In genomic region chr20:63520594-63520938, GRCh38 we compare ENCODE assay signal across 8 cellular contexts. TPM values are rescaled to one million over a fixed set of nuclear protein-coding genes. Genes with fewer than 3 reads are reported as not detected.
DNase-seq lines count a peak whose midpoint lies in the region; ATAC-seq and TF ChIP-seq lines count a peak whose summit lies in the region.

A gene with protein sequence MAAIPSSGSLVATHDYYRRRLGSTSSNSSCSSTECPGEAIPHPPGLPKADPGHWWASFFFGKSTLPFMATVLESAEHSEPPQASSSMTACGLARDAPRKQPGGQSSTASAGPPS (plus strand): TSS chr20:63520765. CDS start chr20:63521309, 544 bp downstream.

- peaks cover 34% of the 10 kb centered on the region for H3K4me1 Mint-ChIP-seq in activated B cell treated with CpG ODN at 0.5 μM for 24 hours

- peak within 1 kb of the TSS; percentile 78 to 97 (median 88) for H3K4me3 ChIP-seq in spleen

- H3K4me1 ChIP-seq in spleen: peaks cover 14 to 44% (median 33%) of the 10 kb centered on the region in 6 donors

- H3K36me3 Mint-ChIP-seq in activated B cell treated with CpG ODN at 0.5 μM for 24 hours (ENCODE audit: low read depth): peaks cover 22% of the 10 kb centered on the region

- no peaks in the 10 kb centered on the region for H3K9me3 Mint-ChIP-seq in activated B cell treated with CpG ODN at 0.5 μM for 24 hours

- peaks cover 0 to 23% (median 0%) of the 10 kb centered on the region in 7 donors for H3K27me3 ChIP-seq in spleen (replicated peaks in 1 of 7)

- H3K27ac Mint-ChIP-seq in activated B cell treated with CpG ODN at 0.5 μM for 24 hours: peak within 1 kb of the TSS; percentile 61

- DNase-seq in DMS53 (lab: John Stamatoyannopoulos, UW) (peak; percentile 79), DMS53 treated with DMSO at 0.1 percent for 48 hours (lab: John Stamatoyannopoulos, UW; ENCODE audit: unreplicated experiment) (no peak), NCI-H1930 (lab: John Stamatoyannopoulos, UW) (peak; percentile 71 to 89), activated B cell treated with CpG ODN at 0.5 μM for 24 hours (peak; percentile 84), caudate nucleus (lab: John Stamatoyannopoulos, UW) (peak in 57 of 61 donors; percentile 38 to 94 (median 71)), islet precursor cell (peak; percentile 86), spleen (peak; percentile 96)

- TF ChIP-seq POLR2A in spleen (IDR thresholded peaks at IDR 0.05): peak; percentile 25 to 78 (median 63)

- peaks cover 0 to 25% (median 8%) of the 10 kb centered on the region in 6 donors for H3K36me3 ChIP-seq in spleen

- POLR2A ChIA-PET in activated B cell treated with CpG ODN at 0.5 μM for 24 hours (lab: Charles Lee): interaction anchor here (0.5 to 7.1 kb wide), 43 partner anchors 12 to 735 kb away, joined by 3 to 179 read pairs (median 5); partner anchors contain the start of genes ARFGAP1, ARFRP1, FNDC11 and GMEB2

- intact Hi-C loops in activated B cell treated with CpG ODN at 0.5 μM for 24 hours (cut with micrococcal nuclease): loop anchor here (1.0 to 5.0 kb wide), 9 partner anchors 17 to 542 kb away; partner anchors contain the start of genes PTK6, RTEL1, SAMD10 and TCEA2
- intact Hi-C loops in spleen (cut with DNase I; ENCODE audit: low total_unique reads): no loop called here

- TF ChIP-seq CTCF in activated B cell treated with CpG ODN at 0.5 μM for 24 hours (IDR thresholded peaks at IDR 0.05) (no peak), spleen (IDR thresholded peaks at IDR 0.05 in 8 of 11, conservative IDR thresholded peaks at IDR 0.05 in 3 of 11) (peak in 1 of 11 experiments; percentile 1)

- peak within 1 kb of the TSS; percentile 81 for H3K4me3 Mint-ChIP-seq in activated B cell treated with CpG ODN at 0.5 μM for 24 hours

- WGBS in spleen, 5 donors: 0 to 1% (median 1%) methylated on average over 13 to 54 of the region's 54 CpGs; no CpG with 5 or more reads in 1 of the 5 donors

- H3K27ac ChIP-seq in caudate nucleus (ENCODE audit: low read depth, low read length) (peak within 1 kb of the TSS; percentile 94), spleen (peak within 1 kb of the TSS; percentile 81 to 96 (median 94))

- CTCF ChIA-PET in activated B cell treated with CpG ODN at 0.5 μM for 24 hours (lab: Charles Lee): interaction anchor here (0.9 to 1.5 kb wide), 3 partner anchors 19 to 343 kb away, joined by 3 to 4 read pairs (median 3); no protein-coding TSS in a partner anchor

- no peaks in the 10 kb centered on the region for H3K27me3 Mint-ChIP-seq in activated B cell treated with CpG ODN at 0.5 μM for 24 hours

- H3K9me3 ChIP-seq in spleen: peaks cover 0 to 12% (median 8%) of the 10 kb centered on the region in 8 donors

- ATAC-seq in HG02642 (IDR thresholded peaks at IDR 0.05; ENCODE audit: poor library complexity, unreplicated experiment): peak; percentile 76
- ATAC-seq in activated B cell treated with CpG ODN at 0.5 μM for 24 hours (ENCODE audit: low read depth): peak; percentile 81

RNA-seq across cellular contexts. Expression of the gene that starts here (rescaled TPM):
- 170 and 172 TPM in 2 replicates for total RNA-seq in activated B cell treated with CpG ODN at 0.5 μM for 24 hours
- total RNA-seq in spleen: 100 to 1,000 TPM in 4 of 7 donors, 10 to 100 TPM in 3; 68.8 to 167 (median 105) TPM
- 100 to 1,000 TPM; 123 to 275 (median 186) TPM for polyA plus RNA-seq in spleen
